ENCODE assay signal across 2 cellular contexts in genomic region chr4:146032234-146032860, GRCh38.
TF ChIP-seq lines count a peak whose summit lies in the region.

No MANE protein-coding gene starts in this region.

TF ChIP-seq in GM23338, 12 proteins besides CTCF, POLR2A, EP300 and RAD21 (continued from another document):
- TF ChIP-seq, protein P1, sequence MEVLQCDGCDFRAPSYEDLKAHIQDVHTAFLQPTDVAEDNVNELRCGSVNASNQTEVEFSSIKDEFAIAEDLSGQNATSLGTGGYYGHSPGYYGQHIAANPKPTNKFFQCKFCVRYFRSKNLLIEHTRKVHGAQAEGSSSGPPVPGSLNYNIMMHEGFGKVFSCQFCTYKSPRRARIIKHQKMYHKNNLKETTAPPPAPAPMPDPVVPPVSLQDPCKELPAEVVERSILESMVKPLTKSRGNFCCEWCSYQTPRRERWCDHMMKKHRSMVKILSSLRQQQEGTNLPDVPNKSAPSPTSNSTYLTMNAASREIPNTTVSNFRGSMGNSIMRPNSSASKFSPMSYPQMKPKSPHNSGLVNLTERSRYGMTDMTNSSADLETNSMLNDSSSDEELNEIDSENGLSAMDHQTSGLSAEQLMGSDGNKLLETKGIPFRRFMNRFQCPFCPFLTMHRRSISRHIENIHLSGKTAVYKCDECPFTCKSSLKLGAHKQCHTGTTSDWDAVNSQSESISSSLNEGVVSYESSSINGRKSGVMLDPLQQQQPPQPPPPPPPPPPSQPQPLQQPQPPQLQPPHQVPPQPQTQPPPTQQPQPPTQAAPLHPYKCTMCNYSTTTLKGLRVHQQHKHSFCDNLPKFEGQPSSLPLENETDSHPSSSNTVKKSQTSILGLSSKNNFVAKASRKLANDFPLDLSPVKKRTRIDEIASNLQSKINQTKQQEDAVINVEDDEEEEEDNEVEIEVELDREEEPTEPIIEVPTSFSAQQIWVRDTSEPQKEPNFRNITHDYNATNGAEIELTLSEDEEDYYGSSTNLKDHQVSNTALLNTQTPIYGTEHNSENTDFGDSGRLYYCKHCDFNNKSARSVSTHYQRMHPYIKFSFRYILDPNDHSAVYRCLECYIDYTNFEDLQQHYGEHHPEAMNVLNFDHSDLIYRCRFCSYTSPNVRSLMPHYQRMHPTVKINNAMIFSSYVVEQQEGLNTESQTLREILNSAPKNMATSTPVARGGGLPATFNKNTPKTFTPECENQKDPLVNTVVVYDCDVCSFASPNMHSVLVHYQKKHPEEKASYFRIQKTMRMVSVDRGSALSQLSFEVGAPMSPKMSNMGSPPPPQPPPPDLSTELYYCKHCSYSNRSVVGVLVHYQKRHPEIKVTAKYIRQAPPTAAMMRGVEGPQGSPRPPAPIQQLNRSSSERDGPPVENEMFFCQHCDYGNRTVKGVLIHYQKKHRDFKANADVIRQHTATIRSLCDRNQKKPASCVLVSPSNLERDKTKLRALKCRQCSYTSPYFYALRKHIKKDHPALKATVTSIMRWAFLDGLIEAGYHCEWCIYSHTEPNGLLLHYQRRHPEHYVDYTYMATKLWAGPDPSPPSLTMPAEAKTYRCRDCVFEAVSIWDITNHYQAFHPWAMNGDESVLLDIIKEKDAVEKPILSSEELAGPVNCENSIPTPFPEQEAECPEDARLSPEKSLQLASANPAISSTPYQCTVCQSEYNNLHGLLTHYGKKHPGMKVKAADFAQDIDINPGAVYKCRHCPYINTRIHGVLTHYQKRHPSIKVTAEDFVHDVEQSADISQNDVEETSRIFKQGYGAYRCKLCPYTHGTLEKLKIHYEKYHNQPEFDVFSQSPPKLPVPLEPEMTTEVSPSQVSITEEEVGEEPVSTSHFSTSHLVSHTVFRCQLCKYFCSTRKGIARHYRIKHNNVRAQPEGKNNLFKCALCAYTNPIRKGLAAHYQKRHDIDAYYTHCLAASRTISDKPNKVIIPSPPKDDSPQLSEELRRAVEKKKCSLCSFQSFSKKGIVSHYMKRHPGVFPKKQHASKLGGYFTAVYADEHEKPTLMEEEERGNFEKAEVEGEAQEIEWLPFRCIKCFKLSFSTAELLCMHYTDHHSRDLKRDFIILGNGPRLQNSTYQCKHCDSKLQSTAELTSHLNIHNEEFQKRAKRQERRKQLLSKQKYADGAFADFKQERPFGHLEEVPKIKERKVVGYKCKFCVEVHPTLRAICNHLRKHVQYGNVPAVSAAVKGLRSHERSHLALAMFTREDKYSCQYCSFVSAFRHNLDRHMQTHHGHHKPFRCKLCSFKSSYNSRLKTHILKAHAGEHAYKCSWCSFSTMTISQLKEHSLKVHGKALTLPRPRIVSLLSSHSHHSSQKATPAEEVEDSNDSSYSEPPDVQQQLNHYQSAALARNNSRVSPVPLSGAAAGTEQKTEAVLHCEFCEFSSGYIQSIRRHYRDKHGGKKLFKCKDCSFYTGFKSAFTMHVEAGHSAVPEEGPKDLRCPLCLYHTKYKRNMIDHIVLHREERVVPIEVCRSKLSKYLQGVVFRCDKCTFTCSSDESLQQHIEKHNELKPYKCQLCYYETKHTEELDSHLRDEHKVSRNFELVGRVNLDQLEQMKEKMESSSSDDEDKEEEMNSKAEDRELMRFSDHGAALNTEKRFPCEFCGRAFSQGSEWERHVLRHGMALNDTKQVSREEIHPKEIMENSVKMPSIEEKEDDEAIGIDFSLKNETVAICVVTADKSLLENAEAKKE (CRISPR knock-in tag; IDR thresholded peaks at IDR 0.05), result no peak
- TF ChIP-seq ZNF331 (CRISPR knock-in tag; IDR thresholded peaks at IDR 0.05; ENCODE audit: low read depth) (no peak), NANOG (IDR thresholded peaks at IDR 0.05; ENCODE audit: borderline replicate concordance) (no peak), CREB1 (CRISPR knock-in tag; IDR thresholded peaks at IDR 0.05; ENCODE audit: low read depth) (no peak), ZNF114 (CRISPR knock-in tag; IDR thresholded peaks at IDR 0.05) (no peak), EZH2 (IDR thresholded peaks at IDR 0.05; ENCODE audit: low read depth, unreplicated experiment) (no peak), POLR2AphosphoS5 (IDR thresholded peaks at IDR 0.05; ENCODE audit: low read depth) (no peak), ETS1 (IDR thresholded peaks at IDR 0.05) (no peak), EZH2phosphoT487 (IDR thresholded peaks at IDR 0.05; ENCODE audit: unreplicated experiment) (no peak), STAT1 (IDR thresholded peaks at IDR 0.05; ENCODE audit: unreplicated experiment) (no peak)
- TF ChIP-seq, protein P2, sequence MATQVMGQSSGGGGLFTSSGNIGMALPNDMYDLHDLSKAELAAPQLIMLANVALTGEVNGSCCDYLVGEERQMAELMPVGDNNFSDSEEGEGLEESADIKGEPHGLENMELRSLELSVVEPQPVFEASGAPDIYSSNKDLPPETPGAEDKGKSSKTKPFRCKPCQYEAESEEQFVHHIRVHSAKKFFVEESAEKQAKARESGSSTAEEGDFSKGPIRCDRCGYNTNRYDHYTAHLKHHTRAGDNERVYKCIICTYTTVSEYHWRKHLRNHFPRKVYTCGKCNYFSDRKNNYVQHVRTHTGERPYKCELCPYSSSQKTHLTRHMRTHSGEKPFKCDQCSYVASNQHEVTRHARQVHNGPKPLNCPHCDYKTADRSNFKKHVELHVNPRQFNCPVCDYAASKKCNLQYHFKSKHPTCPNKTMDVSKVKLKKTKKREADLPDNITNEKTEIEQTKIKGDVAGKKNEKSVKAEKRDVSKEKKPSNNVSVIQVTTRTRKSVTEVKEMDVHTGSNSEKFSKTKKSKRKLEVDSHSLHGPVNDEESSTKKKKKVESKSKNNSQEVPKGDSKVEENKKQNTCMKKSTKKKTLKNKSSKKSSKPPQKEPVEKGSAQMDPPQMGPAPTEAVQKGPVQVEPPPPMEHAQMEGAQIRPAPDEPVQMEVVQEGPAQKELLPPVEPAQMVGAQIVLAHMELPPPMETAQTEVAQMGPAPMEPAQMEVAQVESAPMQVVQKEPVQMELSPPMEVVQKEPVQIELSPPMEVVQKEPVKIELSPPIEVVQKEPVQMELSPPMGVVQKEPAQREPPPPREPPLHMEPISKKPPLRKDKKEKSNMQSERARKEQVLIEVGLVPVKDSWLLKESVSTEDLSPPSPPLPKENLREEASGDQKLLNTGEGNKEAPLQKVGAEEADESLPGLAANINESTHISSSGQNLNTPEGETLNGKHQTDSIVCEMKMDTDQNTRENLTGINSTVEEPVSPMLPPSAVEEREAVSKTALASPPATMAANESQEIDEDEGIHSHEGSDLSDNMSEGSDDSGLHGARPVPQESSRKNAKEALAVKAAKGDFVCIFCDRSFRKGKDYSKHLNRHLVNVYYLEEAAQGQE (IDR thresholded peaks at IDR 0.05; ENCODE audit: unreplicated experiment), result no peak

TF ChIP-seq in H1, 55 proteins besides CTCF, POLR2A, EP300 and RAD21 (continued from another document):
- TF ChIP-seq RBBP5 (IDR thresholded peaks at IDR 0.05; ENCODE audit: borderline replicate concordance, low read depth, low read length), result no peak
- TF ChIP-seq TCF12 (IDR thresholded peaks at IDR 0.05; ENCODE audit: low read depth, low read length), result no peak
- no peak for TF ChIP-seq PHF8 (conservative IDR thresholded peaks at IDR 0.05; ENCODE audit: low read depth, low read length)
- TF ChIP-seq CBX5 (IDR thresholded peaks at IDR 0.05; ENCODE audit: low read depth, low read length), result no peak
- TF ChIP-seq SP2 (IDR thresholded peaks at IDR 0.05; ENCODE audit: low read length), result no peak
- TF ChIP-seq YY1 (IDR thresholded peaks at IDR 0.05; ENCODE audit: low read depth, low read length), result no peak
- no peak for TF ChIP-seq TAF1 (IDR thresholded peaks at IDR 0.05; ENCODE audit: low read depth, low read length)
- TF ChIP-seq GABPA (IDR thresholded peaks at IDR 0.05; ENCODE audit: borderline replicate concordance, insufficient read depth, low read length), result no peak
- no peak for TF ChIP-seq KDM5A (IDR thresholded peaks at IDR 0.05; ENCODE audit: low read length)
- TF ChIP-seq HDAC2 (IDR thresholded peaks at IDR 0.05; ENCODE audit: borderline replicate concordance in 1 of 2, low read depth in 2 of 2, low read length in 2 of 2), result no peak
- no peak for TF ChIP-seq BACH1 (IDR thresholded peaks at IDR 0.05; ENCODE audit: low read length)
- TF ChIP-seq FOSL1 (IDR thresholded peaks at IDR 0.05; ENCODE audit: insufficient read depth, low read depth, low read length), result no peak
TF ChIP-seq in H1: peak in this region for 0.
